In the genomic region with DNA sequence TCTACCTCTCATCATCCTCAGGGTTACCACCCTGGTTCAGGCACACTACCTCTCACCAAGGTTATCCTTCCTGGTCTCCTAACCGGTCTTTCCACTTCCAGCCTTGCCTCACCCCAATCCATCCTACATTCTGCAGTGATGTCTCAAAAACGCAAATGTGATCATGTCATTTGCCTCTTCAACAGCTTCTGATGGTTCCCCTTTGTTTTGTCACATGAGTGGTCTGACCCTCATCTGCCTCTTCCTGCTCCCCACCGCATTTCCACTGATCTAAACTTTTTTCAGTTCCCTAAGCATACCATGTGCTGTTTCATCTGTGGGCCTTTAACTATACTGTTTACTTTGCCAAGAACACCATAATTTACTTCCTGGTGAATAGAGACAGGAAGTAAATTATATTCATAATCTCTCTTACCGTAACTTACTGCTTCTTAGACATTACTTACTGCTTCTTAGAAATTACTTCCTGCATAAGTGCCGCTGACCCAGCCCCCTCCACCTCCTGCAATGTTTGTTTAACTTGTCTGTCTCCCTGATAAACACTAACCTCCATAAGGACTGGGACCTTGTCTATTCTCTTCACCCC, we compare ENCODE assay signal across 9 cellular contexts. TPM values are rescaled to one million over a fixed set of nuclear protein-coding genes. Genes with fewer than 3 reads are reported as not detected.
DNase-seq lines count a peak whose midpoint lies in the region; ATAC-seq, FAIRE-seq and TF ChIP-seq lines count a peak whose summit lies in the region.
"Had no signal": no experiment of that assay in that cellular context is flagged by ENCODE, and none has a peak within 500 bp of the region (broad histone marks: within the 10 kb centered on the region; RNA-seq: fewer than 3 reads in every experiment).

No MANE protein-coding gene starts in this region.

- H3K4me3 ChIP-seq in pancreas: no peak overlapping the region

- H3K27me3 Mint-ChIP-seq in activated T-cell treated with anti-CD3 and anti-CD28 coated beads, Interleukin-2, amount 50 U/mL, for 4 hours (ENCODE audit: low read depth): peaks cover 1% of the 10 kb centered on the region
- peaks cover 7% of the 10 kb centered on the region for H3K27me3 Mint-ChIP-seq in activated T-cell treated with anti-CD3 and anti-CD28 coated beads, Interleukin-2, amount 50 U/mL, for 24 hours
- peaks cover 6% of the 10 kb centered on the region for H3K27me3 Mint-ChIP-seq in activated CD4-positive, alpha-beta memory T cell treated with anti-CD3 and anti-CD28 coated beads for 36 hours

- POLR2A ChIA-PET in activated CD4-positive, alpha-beta memory T cell treated with anti-CD3 and anti-CD28 coated beads for 36 hours (lab: Charles Lee): interaction anchor here (1.5 kb wide), 1 partner anchor 50 kb away, joined by 4 read pairs; no protein-coding TSS in a partner anchor

- no peak overlapping the region for H3K27ac Mint-ChIP-seq in activated T-cell treated with anti-CD3 and anti-CD28 coated beads, Interleukin-2, amount 50 U/mL, for 24 hours
- no peak overlapping the region for H3K27ac Mint-ChIP-seq in activated CD4-positive, alpha-beta memory T cell treated with anti-CD3 and anti-CD28 coated beads for 36 hours

- WGBS in pancreas, 2 donors: 28 to 39% methylated on average over 5 of the region's 5 CpGs

- intact Hi-C loops in activated CD4-positive, alpha-beta memory T cell treated with anti-CD3 and anti-CD28 coated beads for 36 hours (cut with micrococcal nuclease): loop anchor here (1.0 to 10.0 kb wide), 8 partner anchors 20 to 498 kb away; no protein-coding TSS in a partner anchor
- intact Hi-C loops in pancreas (cut with DNase I): no loop called here

- no peaks in the 10 kb centered on the region for H3K9me3 ChIP-seq in pancreas

- H3K4me3 Mint-ChIP-seq in activated T-cell treated with anti-CD3 and anti-CD28 coated beads, Interleukin-2, amount 50 U/mL, for 4 hours: no peak overlapping the region
- H3K4me3 Mint-ChIP-seq in activated T-cell treated with anti-CD3 and anti-CD28 coated beads, Interleukin-2, amount 50 U/mL, for 24 hours: no peak overlapping the region
- no peak overlapping the region for H3K4me3 Mint-ChIP-seq in activated CD4-positive, alpha-beta memory T cell treated with anti-CD3 and anti-CD28 coated beads for 36 hours

- FAIRE-seq in pancreas (lab: Jason Lieb, UNC): no peak

- H3K27ac ChIP-seq in pancreas: peak overlapping the region; percentile 22 to 63 (median 42)

- CTCF ChIA-PET in activated CD4-positive, alpha-beta memory T cell treated with anti-CD3 and anti-CD28 coated beads for 36 hours (lab: Charles Lee): no interaction called here

- H3K27me3 ChIP-seq in pancreas: no peaks in the 10 kb centered on the region

- ATAC-seq in activated T-cell treated with anti-CD3 and anti-CD28 coated beads, Interleukin-2, amount 50 U/mL, for 4 hours: peak; percentile 30 to 47
- peak; percentile 84 for ATAC-seq in HG03139 (IDR thresholded peaks at IDR 0.05; ENCODE audit: unreplicated experiment)
- peak; percentile 48 to 73 (median 55) for ATAC-seq in pancreas
- no peak for ATAC-seq in HG03280 (IDR thresholded peaks at IDR 0.05; ENCODE audit: unreplicated experiment)
- no peak for ATAC-seq in GM19328 (IDR thresholded peaks at IDR 0.05; ENCODE audit: unreplicated experiment)

- H3K36me3 Mint-ChIP-seq in activated T-cell treated with anti-CD3 and anti-CD28 coated beads, Interleukin-2, amount 50 U/mL, for 4 hours (ENCODE audit: insufficient read depth): no peaks in the 10 kb centered on the region
- no peaks in the 10 kb centered on the region for H3K36me3 Mint-ChIP-seq in activated T-cell treated with anti-CD3 and anti-CD28 coated beads, Interleukin-2, amount 50 U/mL, for 24 hours (ENCODE audit: low read depth)
- H3K36me3 Mint-ChIP-seq in activated CD4-positive, alpha-beta memory T cell treated with anti-CD3 and anti-CD28 coated beads for 36 hours: no peaks in the 10 kb centered on the region

- no peaks in the 10 kb centered on the region for H3K4me1 Mint-ChIP-seq in activated T-cell treated with anti-CD3 and anti-CD28 coated beads, Interleukin-2, amount 50 U/mL, for 4 hours (ENCODE audit: low read depth)
- peaks cover 29% of the 10 kb centered on the region for H3K4me1 Mint-ChIP-seq in activated T-cell treated with anti-CD3 and anti-CD28 coated beads, Interleukin-2, amount 50 U/mL, for 24 hours (ENCODE audit: low read depth)
- H3K4me1 Mint-ChIP-seq in activated CD4-positive, alpha-beta memory T cell treated with anti-CD3 and anti-CD28 coated beads for 36 hours (ENCODE audit: low read depth): peaks cover 15% of the 10 kb centered on the region

- H3K4me1 ChIP-seq in pancreas: peaks cover 6 to 25% (median 8%) of the 10 kb centered on the region in 3 donors

- H3K9me3 Mint-ChIP-seq in activated T-cell treated with anti-CD3 and anti-CD28 coated beads, Interleukin-2, amount 50 U/mL, for 4 hours: no peaks in the 10 kb centered on the region
- H3K9me3 Mint-ChIP-seq in activated T-cell treated with anti-CD3 and anti-CD28 coated beads, Interleukin-2, amount 50 U/mL, for 24 hours: no peaks in the 10 kb centered on the region
- H3K9me3 Mint-ChIP-seq in activated CD4-positive, alpha-beta memory T cell treated with anti-CD3 and anti-CD28 coated beads for 36 hours: no peaks in the 10 kb centered on the region

- TF ChIP-seq CTCF in pancreas (IDR thresholded peaks at IDR 0.05): no peak

- no peak for DNase-seq in activated T-cell treated with anti-CD3 and anti-CD28 coated beads, Interleukin-2, amount 50 U/mL, for 4 hours
- no peak for DNase-seq in activated T-cell treated with anti-CD3 and anti-CD28 coated beads, Interleukin-2, amount 50 U/mL, for 24 hours
- peak; percentile 37 for DNase-seq in activated CD4-positive, alpha-beta memory T cell treated with anti-CD3 and anti-CD28 coated beads for 36 hours
- DNase-seq in pancreas (peak in 2 of 6 donors; percentile 16 to 45), mesenteric fat pad (ENCODE audit: low spot score) (no peak)

- H3K36me3 ChIP-seq in pancreas: no peaks in the 10 kb centered on the region

RNA-seq across cellular contexts. Expression of gene NSUN7, which starts 27.1 kb away (rescaled TPM):
- total RNA-seq in activated T-cell treated with anti-CD3 and anti-CD28 coated beads, Interleukin-2, amount 50 U/mL, for 4 hours: not detected
- total RNA-seq in activated CD4-positive, alpha-beta memory T cell treated with anti-CD3 and anti-CD28 coated beads for 36 hours: under 1 TPM; 0.07 to 0.10 TPM
- total RNA-seq in pancreas: 1 to 10 TPM; 4.5 to 7.2 (median 6.3) TPM
- 10 to 100 TPM in 1 of 2 donors, 1 to 10 TPM in 1; 6.1 to 10.5 TPM for polyA plus RNA-seq in pancreas
- total RNA-seq in mesenteric fat pad: 1.7 TPM
- total RNA-seq: SK-MEL-5 had no signal

Comparison
In these comparisons a context has a peak if more than half of its experiments do, and no peak if none do; other contexts are left out.
1. ATAC-seq: peak in activated T-cell treated with anti-CD3 and anti-CD28 coated beads, Interleukin-2, amount 50 U/mL, for 4 hours (2 of 2), HG03139 (single experiment) and pancreas (4 of 4); none in HG03280 (single experiment) and GM19328 (single experiment).